Comparison of ENCODE assay signal across 26 cellular contexts in genomic region chr2:35731674-35732073, GRCh38.
"Had no signal": no experiment of that assay in that cellular context is flagged by ENCODE, and none has a peak within 500 bp of the region (broad histone marks: within the 10 kb centered on the region; RNA-seq: fewer than 3 reads in every experiment).

No MANE protein-coding gene starts in this region.

- H3K4me2 ChIP-seq: neural progenitor cell, smooth muscle cell had no signal

- H3K9me3 ChIP-seq: ovary, psoas muscle, thoracic aorta, thyroid gland, tibial nerve, upper lobe of left lung, vagina had no signal

- H3K4me1 ChIP-seq: neural progenitor cell, parathyroid adenoma, psoas muscle, spleen, stomach, thyroid gland, tibial nerve, upper lobe of left lung, vagina had no signal

- H3K9ac ChIP-seq: neural progenitor cell, parathyroid adenoma had no signal

- DNase-seq: natural killer cell; occipital lobe; ovary; posterior cingulate gyrus; psoas muscle; right cardiac atrium; spleen; stimulated activated CD4-positive, alpha-beta T cell treated with anti-CD3 and anti-CD28 coated beads, Interleukin-12 subunit alpha, Interleukin-12 subunit beta, amount 100 ng/mL, for 4 hours; stimulated activated CD4-positive, alpha-beta T cell treated with anti-CD3 and anti-CD28 coated beads, Interleukin-1b, Interleukin-23, amount 100 ng/mL, for 48 hours; stimulated activated CD4-positive, alpha-beta T cell treated with anti-CD3 and anti-CD28 coated beads, Interleukin-4, amount 100 ng/mL, for 1 hour; stimulated activated naive B cell treated with anti-CD40 and anti-IgM and Interleukin-4, amounts not matched to agents 10 μg/mL and 1 μg/mL and 100 μg/mL, for 72 hours; stimulated activated naive CD4-positive, alpha-beta T cell treated with Interleukin-2 at 50 U/mL for 16 hours; stomach; thyroid gland; trophoblast cell; upper lobe of left lung had no signal

- H3K79me2 ChIP-seq: parathyroid adenoma had no signal

- H2AFZ ChIP-seq: neural progenitor cell, parathyroid adenoma had no signal

- H3K36me3 ChIP-seq: neural progenitor cell, ovary, spleen, stomach, thoracic aorta, thyroid gland, tibial nerve, upper lobe of left lung, vagina had no signal

- H3K4me3 ChIP-seq: neural progenitor cell, ovary, psoas muscle, skin epidermis, smooth muscle cell, spleen, stomach, thoracic aorta, thyroid gland, tibial nerve, upper lobe of left lung, vagina had no signal

- FAIRE-seq: urothelium cell line had no signal

- H3K27me3 ChIP-seq: neural progenitor cell, ovary, spleen, stomach, thyroid gland, tibial nerve, upper lobe of left lung, vagina had no signal

- ATAC-seq: natural killer cell; psoas muscle; right cardiac atrium; sciatic nerve; stimulated activated effector memory CD8-positive, alpha-beta T cell treated with anti-CD3 and anti-CD28 coated beads, Interleukin-12 subunit alpha, Interleukin-12 subunit beta, amount 100 ng/mL, for 72 hours; stimulated activated naive B cell treated with anti-CD40 and anti-IgM and Interleukin-4, amounts not matched to agents 10 μg/mL and 1 μg/mL and 100 μg/mL, for 72 hours had no signal

- H3K27ac ChIP-seq: neural progenitor cell, ovary, parathyroid adenoma, psoas muscle, skin epidermis, spleen, stomach, thoracic aorta, thyroid gland, tibial nerve, upper lobe of left lung, vagina had no signal
